3 cellular contexts compared by ENCODE assay signal in the genomic region with DNA sequence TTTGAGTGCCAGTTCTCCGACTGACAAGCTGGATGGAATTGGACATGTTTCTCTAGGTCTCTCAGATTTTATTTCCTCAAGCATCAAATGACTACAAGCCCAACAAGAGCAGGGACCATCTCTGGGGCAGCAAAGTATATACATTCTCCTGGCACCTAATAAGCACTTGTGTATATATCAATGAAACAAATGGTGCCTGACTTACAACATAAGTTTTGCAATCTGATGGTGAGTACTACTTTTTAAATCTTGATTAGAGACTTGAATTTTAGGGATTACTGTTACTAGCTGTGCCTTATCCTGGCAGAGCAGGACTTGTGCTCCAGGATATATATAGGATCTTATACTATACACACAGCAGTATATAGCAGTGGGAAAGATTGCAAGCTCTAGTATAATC.
"Had no signal": no experiment of that assay in that cellular context is flagged by ENCODE, and none has a peak within 500 bp of the region (broad histone marks: within the 10 kb centered on the region; RNA-seq: fewer than 3 reads in every experiment).

No MANE protein-coding gene starts in this region.

- H3K4me2 ChIP-seq: GM23338 had no signal

- H2AFZ ChIP-seq: GM23338 had no signal

- H3K4me3 ChIP-seq: GM23338 had no signal

- ATAC-seq: GM23338 had no signal

- DNase-seq: H9, HCEC 1CT had no signal
